1 cellular context compared by ENCODE assay signal in the genomic region with DNA sequence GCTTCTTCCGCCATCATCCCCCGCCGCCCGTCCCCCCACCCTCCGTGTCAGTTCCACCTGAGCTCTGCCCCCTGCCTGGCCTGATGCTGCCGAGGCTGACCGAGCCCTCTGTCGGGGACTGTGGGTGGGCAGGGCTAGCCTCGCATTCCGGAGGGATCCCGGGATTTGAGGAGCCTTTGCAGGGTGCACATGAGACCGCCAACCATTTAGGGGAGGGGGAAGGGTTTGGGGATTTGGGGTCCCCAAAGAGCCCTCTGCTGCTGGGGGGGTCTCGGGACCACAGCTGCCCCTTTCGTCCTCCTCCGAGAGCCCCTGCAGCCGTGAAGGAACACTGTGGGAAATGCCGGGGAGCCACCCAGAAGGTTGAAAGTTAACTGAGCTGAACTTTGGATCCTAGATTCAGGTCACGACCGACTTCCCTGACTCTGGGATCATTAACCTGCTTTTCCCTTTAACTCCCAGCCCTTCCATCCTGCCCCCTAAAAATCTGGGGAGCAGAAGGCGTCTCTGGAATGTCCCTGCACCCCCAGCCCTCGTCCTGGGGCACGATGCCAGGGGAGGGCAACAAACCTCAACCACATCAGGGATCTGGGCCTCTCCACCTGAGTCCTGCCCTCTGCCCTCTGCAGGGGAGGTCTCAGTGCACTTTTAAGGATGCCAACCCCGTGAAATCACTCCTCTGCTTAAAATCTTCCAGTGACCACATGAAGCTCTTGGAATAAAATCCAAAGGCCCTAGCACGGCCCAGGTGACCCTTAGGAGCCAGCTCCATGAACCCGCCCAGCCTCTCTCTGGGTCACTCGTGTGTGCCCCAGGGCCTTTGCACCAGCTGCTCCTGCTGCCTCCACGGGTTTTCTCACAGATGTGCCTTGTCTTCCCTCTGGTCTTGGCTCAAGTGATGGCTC.
TF ChIP-seq lines count a peak whose summit lies in the region.

No MANE protein-coding gene starts in this region.

TF ChIP-seq in IMR-90, 13 proteins besides CTCF, POLR2A, EP300 and RAD21 (continued from another document):
- TF ChIP-seq, protein P1, sequence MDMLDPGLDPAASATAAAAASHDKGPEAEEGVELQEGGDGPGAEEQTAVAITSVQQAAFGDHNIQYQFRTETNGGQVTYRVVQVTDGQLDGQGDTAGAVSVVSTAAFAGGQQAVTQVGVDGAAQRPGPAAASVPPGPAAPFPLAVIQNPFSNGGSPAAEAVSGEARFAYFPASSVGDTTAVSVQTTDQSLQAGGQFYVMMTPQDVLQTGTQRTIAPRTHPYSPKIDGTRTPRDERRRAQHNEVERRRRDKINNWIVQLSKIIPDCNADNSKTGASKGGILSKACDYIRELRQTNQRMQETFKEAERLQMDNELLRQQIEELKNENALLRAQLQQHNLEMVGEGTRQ (IDR thresholded peaks at IDR 0.05; ENCODE audit: low read depth, low read length): no peak
- TF ChIP-seq BHLHE40 (IDR thresholded peaks at IDR 0.05; ENCODE audit: low read depth, low read length): no peak
- TF ChIP-seq NFE2L2 (IDR thresholded peaks at IDR 0.05; ENCODE audit: low read depth, low read length): no peak
- no peak for TF ChIP-seq MXI1 (IDR thresholded peaks at IDR 0.05; ENCODE audit: borderline replicate concordance, low read depth, low read length)
- no peak for TF ChIP-seq CHD1 (IDR thresholded peaks at IDR 0.05; ENCODE audit: low read depth, low read length)
- no peak; the same call in 1 of the 2 replicates for TF ChIP-seq MAZ (IDR thresholded peaks at IDR 0.05; ENCODE audit: borderline replicate concordance, low read depth, low read length)
- no peak for TF ChIP-seq CEBPB (IDR thresholded peaks at IDR 0.05; ENCODE audit: low read depth, low read length)
- no peak for TF ChIP-seq SMC3 (IDR thresholded peaks at IDR 0.05; ENCODE audit: low read depth, low read length)
- TF ChIP-seq, protein P2, sequence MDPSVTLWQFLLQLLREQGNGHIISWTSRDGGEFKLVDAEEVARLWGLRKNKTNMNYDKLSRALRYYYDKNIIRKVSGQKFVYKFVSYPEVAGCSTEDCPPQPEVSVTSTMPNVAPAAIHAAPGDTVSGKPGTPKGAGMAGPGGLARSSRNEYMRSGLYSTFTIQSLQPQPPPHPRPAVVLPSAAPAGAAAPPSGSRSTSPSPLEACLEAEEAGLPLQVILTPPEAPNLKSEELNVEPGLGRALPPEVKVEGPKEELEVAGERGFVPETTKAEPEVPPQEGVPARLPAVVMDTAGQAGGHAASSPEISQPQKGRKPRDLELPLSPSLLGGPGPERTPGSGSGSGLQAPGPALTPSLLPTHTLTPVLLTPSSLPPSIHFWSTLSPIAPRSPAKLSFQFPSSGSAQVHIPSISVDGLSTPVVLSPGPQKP (IDR thresholded peaks at IDR 0.05; ENCODE audit: borderline replicate concordance, low read depth, low read length): no peak
- TF ChIP-seq MAFK (IDR thresholded peaks at IDR 0.05; ENCODE audit: low read depth, low read length): no peak
